In the genomic region with DNA sequence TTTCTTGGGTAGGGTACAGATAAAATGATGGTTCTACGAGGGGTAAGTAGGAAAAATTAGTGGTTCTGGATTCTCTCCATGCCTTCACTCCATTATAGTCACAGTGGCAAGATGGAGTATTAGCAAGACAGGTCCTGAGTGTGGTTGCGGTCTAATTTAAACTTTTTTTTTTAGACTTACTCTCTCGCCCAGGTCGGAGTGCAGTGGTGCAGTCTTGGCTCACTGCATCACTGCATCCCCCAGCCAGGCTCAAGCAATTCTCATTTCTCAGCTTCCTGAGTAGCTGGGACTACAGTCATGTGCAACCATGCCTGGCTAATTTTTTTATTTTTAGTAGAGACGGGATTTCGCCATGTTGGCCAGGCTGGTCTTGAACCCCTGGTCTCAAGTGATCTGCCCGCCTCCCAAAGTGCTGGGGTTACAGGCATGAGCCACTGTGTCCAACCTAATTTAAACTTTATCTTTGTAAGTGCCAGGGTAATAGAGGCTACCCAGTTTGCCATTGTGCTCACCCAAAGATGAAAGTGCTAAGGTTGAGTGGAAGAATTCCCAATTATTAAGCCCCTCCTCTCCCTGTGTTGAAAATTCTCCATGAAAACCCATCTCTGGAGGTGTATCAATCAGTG, we compare ENCODE assay signal across 15 cellular contexts. TPM values are rescaled to one million over a fixed set of nuclear protein-coding genes. Genes with fewer than 3 reads are reported as not detected.
DNase-seq lines count a peak whose midpoint lies in the region; ATAC-seq and TF ChIP-seq lines count a peak whose summit lies in the region.
"Had no signal": no experiment of that assay in that cellular context is flagged by ENCODE, and none has a peak within 500 bp of the region (broad histone marks: within the 10 kb centered on the region; RNA-seq: fewer than 3 reads in every experiment).

No MANE protein-coding gene starts in this region.

- H3K36me3 ChIP-seq in brain microvascular endothelial cell (replicated peaks) = no peaks in the 10 kb centered on the region
- H3K36me3 ChIP-seq: esophagus muscularis mucosa, upper lobe of right lung had no signal

- peaks cover 2 to 5% of the 10 kb centered on the region in 2 donors for H3K9me3 Mint-ChIP-seq in stimulated activated naive B cell treated with anti-CD40 and anti-IgM and Interleukin-4, amounts not matched to agents 10 μg/mL and 1 μg/mL and 100 μg/mL, for 72 hours
- H3K9me3 Mint-ChIP-seq in activated CD4-positive, alpha-beta memory T cell treated with anti-CD3 and anti-CD28 coated beads, Interleukin-2, amount 10 ng/mL, durations not matched to agents 7 days and 5 days = no peaks in the 10 kb centered on the region

- in situ Hi-C loops in brain microvascular endothelial cell (cut with HindIII; ENCODE audit: low pct_ligation_motif_present, low sequenced_read_pairs) = no loop called here

- H3K27ac Mint-ChIP-seq in stimulated activated naive B cell treated with anti-CD40 and anti-IgM and Interleukin-4, amounts not matched to agents 10 μg/mL and 1 μg/mL and 100 μg/mL, for 72 hours = no peak overlapping the region
- H3K27ac Mint-ChIP-seq in activated CD4-positive, alpha-beta memory T cell treated with anti-CD3 and anti-CD28 coated beads, Interleukin-2, amount 10 ng/mL, durations not matched to agents 7 days and 5 days = no peak overlapping the region

- H3K36me3 Mint-ChIP-seq in stimulated activated naive B cell treated with anti-CD40 and anti-IgM and Interleukin-4, amounts not matched to agents 10 μg/mL and 1 μg/mL and 100 μg/mL, for 72 hours = peaks cover 2 to 9% of the 10 kb centered on the region in 2 donors
- no peaks in the 10 kb centered on the region for H3K36me3 Mint-ChIP-seq in activated CD4-positive, alpha-beta memory T cell treated with anti-CD3 and anti-CD28 coated beads, Interleukin-2, amount 10 ng/mL, durations not matched to agents 7 days and 5 days (ENCODE audit: low read depth)

- POLR2A ChIA-PET in activated CD4-positive, alpha-beta memory T cell treated with anti-CD3 and anti-CD28 coated beads, Interleukin-2, amount 10 ng/mL, durations not matched to agents 7 days and 5 days (lab: Charles Lee) = no interaction called here

- H3K27ac ChIP-seq in brain microvascular endothelial cell = no peak overlapping the region
- H3K27ac ChIP-seq: esophagus muscularis mucosa, parathyroid adenoma, upper lobe of right lung had no signal

- CTCF ChIA-PET in activated CD4-positive, alpha-beta memory T cell treated with anti-CD3 and anti-CD28 coated beads, Interleukin-2, amount 10 ng/mL, durations not matched to agents 7 days and 5 days (lab: Charles Lee) = no interaction called here

- DNase-seq in stimulated activated naive B cell treated with anti-CD40 and anti-IgM and Interleukin-4, amounts not matched to agents 10 μg/mL and 1 μg/mL and 100 μg/mL, for 72 hours = no peak
- DNase-seq in stimulated activated CD4-positive, alpha-beta T cell treated with anti-CD3 and anti-CD28 coated beads, Interleukin-4, amount 100 ng/mL, for 4 hours = no peak
- DNase-seq in brain microvascular endothelial cell (no peak), SIG-M5 treated with dmso at 0.1 percent for 504 hours (lab: John Stamatoyannopoulos, UW; ENCODE audit: unreplicated experiment) (no peak)
- no peak for DNase-seq in activated CD4-positive, alpha-beta memory T cell treated with anti-CD3 and anti-CD28 coated beads, Interleukin-2, amount 10 ng/mL, durations not matched to agents 7 days and 5 days
- DNase-seq: NCI-H774; stimulated activated CD4-positive, alpha-beta T cell treated with anti-CD3 and anti-CD28 coated beads, Interleukin-15, amount 100 ng/mL, for 24 hours; stimulated activated CD8-positive, alpha-beta memory T cell treated with anti-CD3 and anti-CD28 coated beads, Interleukin-4, amount 100 ng/mL, for 48 hours; upper lobe of right lung had no signal

- H3K4me3 ChIP-seq in brain microvascular endothelial cell (ENCODE audit: low read depth, low read length) = no peak overlapping the region
- H3K4me3 ChIP-seq: esophagus muscularis mucosa, upper lobe of right lung had no signal

- H3K27me3 Mint-ChIP-seq in stimulated activated naive B cell treated with anti-CD40 and anti-IgM and Interleukin-4, amounts not matched to agents 10 μg/mL and 1 μg/mL and 100 μg/mL, for 72 hours = no peaks in the 10 kb centered on the region
- H3K27me3 Mint-ChIP-seq in activated CD4-positive, alpha-beta memory T cell treated with anti-CD3 and anti-CD28 coated beads, Interleukin-2, amount 10 ng/mL, durations not matched to agents 7 days and 5 days = no peaks in the 10 kb centered on the region

- peaks cover 20 to 30% of the 10 kb centered on the region in 2 donors for H3K4me1 Mint-ChIP-seq in stimulated activated naive B cell treated with anti-CD40 and anti-IgM and Interleukin-4, amounts not matched to agents 10 μg/mL and 1 μg/mL and 100 μg/mL, for 72 hours
- H3K4me1 Mint-ChIP-seq in activated CD4-positive, alpha-beta memory T cell treated with anti-CD3 and anti-CD28 coated beads, Interleukin-2, amount 10 ng/mL, durations not matched to agents 7 days and 5 days = peaks cover 1% of the 10 kb centered on the region

- no peak overlapping the region for H3K4me3 Mint-ChIP-seq in stimulated activated naive B cell treated with anti-CD40 and anti-IgM and Interleukin-4, amounts not matched to agents 10 μg/mL and 1 μg/mL and 100 μg/mL, for 72 hours
- H3K4me3 Mint-ChIP-seq in activated CD4-positive, alpha-beta memory T cell treated with anti-CD3 and anti-CD28 coated beads, Interleukin-2, amount 10 ng/mL, durations not matched to agents 7 days and 5 days = no peak overlapping the region

- no peak for TF ChIP-seq CTCF in brain microvascular endothelial cell (IDR thresholded peaks at IDR 0.05; ENCODE audit: low read depth, low read length, missing control alignments)

- no peaks in the 10 kb centered on the region for H3K27me3 ChIP-seq in brain microvascular endothelial cell (replicated peaks)
- H3K27me3 ChIP-seq: esophagus muscularis mucosa, upper lobe of right lung had no signal

- peak; percentile 93 for ATAC-seq in GM19043 (IDR thresholded peaks at IDR 0.05; ENCODE audit: low read depth, unreplicated experiment)
- peak; percentile 89 for ATAC-seq in GM21786 (IDR thresholded peaks at IDR 0.05; ENCODE audit: unreplicated experiment)
- ATAC-seq in HG03139 (IDR thresholded peaks at IDR 0.05; ENCODE audit: unreplicated experiment) = peak; percentile 70
- peak; percentile 87 to 93 for ATAC-seq in stimulated activated naive B cell treated with anti-CD40 and anti-IgM and Interleukin-4, amounts not matched to agents 10 μg/mL and 1 μg/mL and 100 μg/mL, for 72 hours (replicated peaks)
- ATAC-seq: HCT116, upper lobe of right lung had no signal

RNA-seq across cellular contexts. Expression of a gene that starts 30.4 kb away (rescaled TPM):
- total RNA-seq in activated CD4-positive, alpha-beta memory T cell treated with anti-CD3 and anti-CD28 coated beads, Interleukin-2, amount 10 ng/mL, durations not matched to agents 7 days and 5 days = 1 to 10 TPM; 4.2 to 4.9 TPM
